In the genomic region with DNA sequence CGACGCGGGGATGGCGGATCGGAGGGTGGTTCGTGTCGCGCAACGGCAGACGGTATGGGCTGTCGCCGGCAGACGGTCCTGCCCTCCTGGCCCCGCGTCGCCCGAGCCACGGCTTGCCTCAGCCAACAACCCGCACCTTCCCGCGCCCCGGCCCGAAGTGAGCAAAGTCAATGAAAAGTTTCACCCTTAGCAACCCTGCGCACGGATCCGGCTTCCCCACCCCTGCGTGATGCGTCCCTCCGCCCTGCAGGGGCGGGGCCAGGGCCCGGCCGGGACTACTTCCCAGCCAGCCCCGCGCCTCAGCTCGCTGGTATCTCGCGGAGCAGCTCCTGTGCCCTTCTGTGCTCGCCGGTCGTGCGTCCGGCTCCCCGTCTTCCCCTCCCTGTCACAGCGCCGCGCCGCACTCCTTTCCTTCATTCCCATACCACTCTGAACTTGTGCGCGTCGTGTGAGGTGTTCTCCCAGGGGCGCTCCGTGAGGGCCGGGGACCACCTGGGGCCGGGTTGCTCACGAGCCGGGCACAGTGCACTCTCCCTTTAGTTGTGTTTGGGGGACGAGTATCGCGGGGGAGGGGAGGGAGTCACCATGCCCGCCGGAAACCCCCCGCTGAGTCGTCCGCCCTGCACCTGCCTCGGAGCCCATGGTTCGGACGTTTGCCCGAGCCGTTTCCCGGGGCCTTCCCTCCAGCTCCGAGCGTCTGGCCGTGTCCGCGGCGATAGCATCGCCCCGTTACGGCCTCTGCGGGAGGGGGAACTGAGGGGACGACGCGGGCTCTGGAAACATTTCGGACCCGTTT, we compare ENCODE assay signal across 1 cellular context.
TF ChIP-seq lines count a peak whose summit lies in the region.

Gene TOB2, minus strand, starts transcription at position 163 of the 796 bp plus-strand sequence. CDS start 9,456 bp downstream, outside the sequence.

TF ChIP-seq in K562, 482 proteins besides CTCF, POLR2A, EP300 and RAD21 (continued from another document and continues in another):
- TF ChIP-seq, protein P1, sequence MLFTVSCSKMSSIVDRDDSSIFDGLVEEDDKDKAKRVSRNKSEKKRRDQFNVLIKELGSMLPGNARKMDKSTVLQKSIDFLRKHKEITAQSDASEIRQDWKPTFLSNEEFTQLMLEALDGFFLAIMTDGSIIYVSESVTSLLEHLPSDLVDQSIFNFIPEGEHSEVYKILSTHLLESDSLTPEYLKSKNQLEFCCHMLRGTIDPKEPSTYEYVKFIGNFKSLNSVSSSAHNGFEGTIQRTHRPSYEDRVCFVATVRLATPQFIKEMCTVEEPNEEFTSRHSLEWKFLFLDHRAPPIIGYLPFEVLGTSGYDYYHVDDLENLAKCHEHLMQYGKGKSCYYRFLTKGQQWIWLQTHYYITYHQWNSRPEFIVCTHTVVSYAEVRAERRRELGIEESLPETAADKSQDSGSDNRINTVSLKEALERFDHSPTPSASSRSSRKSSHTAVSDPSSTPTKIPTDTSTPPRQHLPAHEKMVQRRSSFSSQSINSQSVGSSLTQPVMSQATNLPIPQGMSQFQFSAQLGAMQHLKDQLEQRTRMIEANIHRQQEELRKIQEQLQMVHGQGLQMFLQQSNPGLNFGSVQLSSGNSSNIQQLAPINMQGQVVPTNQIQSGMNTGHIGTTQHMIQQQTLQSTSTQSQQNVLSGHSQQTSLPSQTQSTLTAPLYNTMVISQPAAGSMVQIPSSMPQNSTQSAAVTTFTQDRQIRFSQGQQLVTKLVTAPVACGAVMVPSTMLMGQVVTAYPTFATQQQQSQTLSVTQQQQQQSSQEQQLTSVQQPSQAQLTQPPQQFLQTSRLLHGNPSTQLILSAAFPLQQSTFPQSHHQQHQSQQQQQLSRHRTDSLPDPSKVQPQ (CRISPR knock-in tag; IDR thresholded peaks at IDR 0.05; ENCODE audit: borderline replicate concordance), result no peak
- TF ChIP-seq BRCA1 (IDR thresholded peaks at IDR 0.05) (no peak), BRCA1 (CRISPR knock-in tag; IDR thresholded peaks at IDR 0.05) (no peak), NCOR1 (IDR thresholded peaks at IDR 0.05) (peak; percentile 55; the same call in 1 of the 2 replicates), JUN (IDR thresholded peaks at IDR 0.05; ENCODE audit: borderline replicate concordance, low read depth, low read length) (0 out of 2 replicates have a peak, but pooled peaks have one; percentile 47), JUN (CRISPR knock-in tag; IDR thresholded peaks at IDR 0.05; ENCODE audit: borderline replicate concordance) (no peak), ATF2 (CRISPR knock-in tag; IDR thresholded peaks at IDR 0.05) (no peak), RBFOX2 (IDR thresholded peaks at IDR 0.05; ENCODE audit: low read depth, low read length) (peak; percentile 97), AFF4 (CRISPR knock-in tag; IDR thresholded peaks at IDR 0.05) (0 out of 2 replicates have a peak, but pooled peaks have one; percentile 14), GATA2 (CRISPR knock-in tag; IDR thresholded peaks at IDR 0.05) (peak; percentile 52; the same call in 1 of the 2 replicates), MAFF (IDR thresholded peaks at IDR 0.05; ENCODE audit: low read length) (no peak), TCF7 (IDR thresholded peaks at IDR 0.05; ENCODE audit: borderline replicate concordance) (no peak), MCM2 (IDR thresholded peaks at IDR 0.05; ENCODE audit: low read depth) (no peak), POLR2G (IDR thresholded peaks at IDR 0.05; ENCODE audit: low read depth, low read length) (peak; percentile 96), HMGN3 (IDR thresholded peaks at IDR 0.05; ENCODE audit: borderline replicate concordance, extremely low read depth, insufficient read length, low read depth, low read length) (peak; percentile 93), RHOXF2B (CRISPR knock-in tag; conservative IDR thresholded peaks at IDR 0.05) (no peak), THRB (CRISPR knock-in tag; conservative IDR thresholded peaks at IDR 0.05) (0 out of 2 replicates have a peak, but pooled peaks have one; percentile 55), FOXA1 (IDR thresholded peaks at IDR 0.05; ENCODE audit: borderline replicate concordance) (no peak), MCM3 (IDR thresholded peaks at IDR 0.05) (no peak), ZNF830 (CRISPR knock-in tag; IDR thresholded peaks at IDR 0.05) (no peak), HNRNPLL (IDR thresholded peaks at IDR 0.05; ENCODE audit: low read depth, low read length, poor library complexity, severe bottlenecking) (no peak), HSF4 (CRISPR knock-in tag; IDR thresholded peaks at IDR 0.05; ENCODE audit: borderline replicate concordance) (no peak), BRD9 (IDR thresholded peaks at IDR 0.05; ENCODE audit: low read depth, partially characterized antibody) (no peak), TAL1 (IDR thresholded peaks at IDR 0.05) (no peak), SIN3B (IDR thresholded peaks at IDR 0.05; ENCODE audit: low read depth) (no peak), EHMT2 (IDR thresholded peaks at IDR 0.05) (no peak), LCOR (CRISPR knock-in tag; IDR thresholded peaks at IDR 0.05) (peak; percentile 41; the same call in 1 of the 2 replicates), ZNF431 (CRISPR knock-in tag; IDR thresholded peaks at IDR 0.05) (peak; percentile 28; the same call in 1 of the 2 replicates), RUNX1 (IDR thresholded peaks at IDR 0.05; ENCODE audit: low read depth) (peak; percentile 47; the same call in 1 of the 2 replicates), L3MBTL2 (IDR thresholded peaks at IDR 0.05) (no peak), PRMT5 (CRISPR knock-in tag; IDR thresholded peaks at IDR 0.05) (no peak), HMG20A (CRISPR knock-in tag; conservative IDR thresholded peaks at IDR 0.05) (no peak), MLLT1 (IDR thresholded peaks at IDR 0.05) (peak in 1 of 2 experiments; percentile 83; a peak in 3 of 4 replicates), ZNF121 (CRISPR knock-in tag; conservative IDR thresholded peaks at IDR 0.05) (peak; percentile 14; the same call in 1 of the 2 replicates), ZNF24 (IDR thresholded peaks at IDR 0.05) (peak; percentile 58; the same call in 1 of the 2 replicates), NCOA6 (IDR thresholded peaks at IDR 0.05) (no peak), HMG20B (CRISPR knock-in tag; IDR thresholded peaks at IDR 0.05) (no peak), TAF15 (IDR thresholded peaks at IDR 0.05; ENCODE audit: low read depth, low read length) (no peak), ELF4 (CRISPR knock-in tag; IDR thresholded peaks at IDR 0.05) (no peak), SAFB2 (IDR thresholded peaks at IDR 0.05; ENCODE audit: borderline replicate concordance, low read depth, low read length, severe bottlenecking) (no peak), TBP (optimal IDR thresholded peaks at IDR 0.05; ENCODE audit: low read depth, low read length) (peak; percentile 98), POLR2AphosphoS5 (IDR thresholded peaks at IDR 0.05; ENCODE audit: control insufficient read depth, insufficient read depth, low read depth, low read length) (peak; percentile 93), POU5F1 (IDR thresholded peaks at IDR 0.05; ENCODE audit: borderline replicate concordance, low read depth, low read length, partially characterized antibody) (no peak), NRF1 (conservative IDR thresholded peaks at IDR 0.05 in 1 of 2, IDR thresholded peaks at IDR 0.05 in 1 of 2) (peak in 1 of 2 experiments; percentile 5; a peak in 2 of 4 replicates), SMARCE1 (IDR thresholded peaks at IDR 0.05) (0 out of 2 replicates have a peak, but pooled peaks have one; percentile 23), SMARCA5 (IDR thresholded peaks at IDR 0.05) (no peak), GATAD2B (IDR thresholded peaks at IDR 0.05; ENCODE audit: borderline replicate concordance) (no peak), ELF1 (tag; IDR thresholded peaks at IDR 0.05) (peak; percentile 30; the same call in 1 of the 2 replicates), RBM22 (IDR thresholded peaks at IDR 0.05; ENCODE audit: low read depth, low read length, poor library complexity, severe bottlenecking) (peak; percentile 84), THAP7 (CRISPR knock-in tag; IDR thresholded peaks at IDR 0.05) (no peak; the same call in 1 of the 2 replicates), MCM5 (IDR thresholded peaks at IDR 0.05; ENCODE audit: low read depth) (no peak), ZNF589 (CRISPR knock-in tag; IDR thresholded peaks at IDR 0.05; ENCODE audit: low read depth) (no peak), ZNF134 (CRISPR knock-in tag; conservative IDR thresholded peaks at IDR 0.05) (no peak), CCAR2 (IDR thresholded peaks at IDR 0.05; ENCODE audit: low read depth, low read length) (no peak), PPARD (CRISPR knock-in tag; IDR thresholded peaks at IDR 0.05) (no peak), SNIP1 (IDR thresholded peaks at IDR 0.05; ENCODE audit: low read depth) (no peak), RAD51 (IDR thresholded peaks at IDR 0.05; ENCODE audit: borderline replicate concordance, low read depth) (no peak; the same call in 1 of the 2 replicates)
- TF ChIP-seq, protein P2, sequence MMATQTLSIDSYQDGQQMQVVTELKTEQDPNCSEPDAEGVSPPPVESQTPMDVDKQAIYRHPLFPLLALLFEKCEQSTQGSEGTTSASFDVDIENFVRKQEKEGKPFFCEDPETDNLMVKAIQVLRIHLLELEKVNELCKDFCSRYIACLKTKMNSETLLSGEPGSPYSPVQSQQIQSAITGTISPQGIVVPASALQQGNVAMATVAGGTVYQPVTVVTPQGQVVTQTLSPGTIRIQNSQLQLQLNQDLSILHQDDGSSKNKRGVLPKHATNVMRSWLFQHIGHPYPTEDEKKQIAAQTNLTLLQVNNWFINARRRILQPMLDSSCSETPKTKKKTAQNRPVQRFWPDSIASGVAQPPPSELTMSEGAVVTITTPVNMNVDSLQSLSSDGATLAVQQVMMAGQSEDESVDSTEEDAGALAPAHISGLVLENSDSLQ (IDR thresholded peaks at IDR 0.05), result 0 out of 2 replicates have a peak, but pooled peaks have one; percentile 20
